Comparison of ENCODE assay signal across 1 cellular context in the genomic region with DNA sequence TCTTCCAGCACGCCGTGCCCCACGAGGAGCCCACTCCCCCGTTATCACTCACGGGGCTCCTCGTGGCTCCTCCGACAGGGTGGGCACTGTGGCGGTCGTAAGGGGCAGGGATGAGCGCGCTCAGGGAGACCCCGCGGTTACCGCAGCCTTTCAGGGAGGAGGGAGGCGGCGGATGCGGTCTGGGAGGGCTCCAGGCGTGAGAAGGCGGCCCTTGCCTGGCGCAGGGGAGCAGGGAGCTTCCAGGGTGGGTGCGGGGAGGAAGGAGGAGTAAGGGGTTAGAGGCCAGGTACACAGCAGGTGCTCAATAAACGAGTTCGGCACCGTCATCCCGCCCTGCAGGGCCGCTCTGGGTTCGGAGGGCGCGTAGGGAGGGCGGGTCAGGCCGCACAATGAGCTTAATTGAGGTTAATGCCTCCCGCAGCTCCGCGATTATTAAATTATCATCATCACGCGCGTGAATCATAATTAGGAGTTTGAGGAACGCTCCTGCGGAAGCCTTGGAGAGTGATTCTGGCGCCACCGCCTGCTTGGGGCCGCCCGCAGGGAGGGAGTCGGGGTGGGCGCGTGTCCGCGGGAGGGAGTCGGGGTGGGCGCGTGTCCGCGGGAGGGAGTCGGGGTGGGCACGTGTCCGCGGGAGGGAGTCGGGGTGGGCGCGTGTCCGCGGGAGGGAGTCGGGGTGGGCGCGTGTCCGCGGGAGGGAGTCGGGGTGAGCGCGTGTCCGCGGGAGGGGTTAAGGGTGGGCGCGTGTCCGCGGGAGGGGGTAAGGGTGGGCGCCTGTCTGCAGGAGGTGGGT.
TF ChIP-seq lines count a peak whose summit lies in the region.

No MANE protein-coding gene starts in this region.

TF ChIP-seq in K562, 482 proteins besides CTCF, POLR2A, EP300 and RAD21 (continued from another document):
- TF ChIP-seq, protein P1, sequence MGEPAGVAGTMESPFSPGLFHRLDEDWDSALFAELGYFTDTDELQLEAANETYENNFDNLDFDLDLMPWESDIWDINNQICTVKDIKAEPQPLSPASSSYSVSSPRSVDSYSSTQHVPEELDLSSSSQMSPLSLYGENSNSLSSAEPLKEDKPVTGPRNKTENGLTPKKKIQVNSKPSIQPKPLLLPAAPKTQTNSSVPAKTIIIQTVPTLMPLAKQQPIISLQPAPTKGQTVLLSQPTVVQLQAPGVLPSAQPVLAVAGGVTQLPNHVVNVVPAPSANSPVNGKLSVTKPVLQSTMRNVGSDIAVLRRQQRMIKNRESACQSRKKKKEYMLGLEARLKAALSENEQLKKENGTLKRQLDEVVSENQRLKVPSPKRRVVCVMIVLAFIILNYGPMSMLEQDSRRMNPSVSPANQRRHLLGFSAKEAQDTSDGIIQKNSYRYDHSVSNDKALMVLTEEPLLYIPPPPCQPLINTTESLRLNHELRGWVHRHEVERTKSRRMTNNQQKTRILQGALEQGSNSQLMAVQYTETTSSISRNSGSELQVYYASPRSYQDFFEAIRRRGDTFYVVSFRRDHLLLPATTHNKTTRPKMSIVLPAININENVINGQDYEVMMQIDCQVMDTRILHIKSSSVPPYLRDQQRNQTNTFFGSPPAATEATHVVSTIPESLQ (CRISPR knock-in tag; IDR thresholded peaks at IDR 0.05): no peak
- TF ChIP-seq, protein P2, sequence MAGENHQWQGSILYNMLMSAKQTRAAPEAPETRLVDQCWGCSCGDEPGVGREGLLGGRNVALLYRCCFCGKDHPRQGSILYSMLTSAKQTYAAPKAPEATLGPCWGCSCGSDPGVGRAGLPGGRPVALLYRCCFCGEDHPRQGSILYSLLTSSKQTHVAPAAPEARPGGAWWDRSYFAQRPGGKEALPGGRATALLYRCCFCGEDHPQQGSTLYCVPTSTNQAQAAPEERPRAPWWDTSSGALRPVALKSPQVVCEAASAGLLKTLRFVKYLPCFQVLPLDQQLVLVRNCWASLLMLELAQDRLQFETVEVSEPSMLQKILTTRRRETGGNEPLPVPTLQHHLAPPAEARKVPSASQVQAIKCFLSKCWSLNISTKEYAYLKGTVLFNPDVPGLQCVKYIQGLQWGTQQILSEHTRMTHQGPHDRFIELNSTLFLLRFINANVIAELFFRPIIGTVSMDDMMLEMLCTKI (IDR thresholded peaks at IDR 0.05; ENCODE audit: partially characterized antibody): no peak
- TF ChIP-seq HNRNPLL (IDR thresholded peaks at IDR 0.05; ENCODE audit: low read depth, low read length, poor library complexity, severe bottlenecking) (no peak), EWSR1 (IDR thresholded peaks at IDR 0.05; ENCODE audit: borderline replicate concordance, low read depth, partially characterized antibody) (no peak), E2F6 (IDR thresholded peaks at IDR 0.05; ENCODE audit: borderline replicate concordance in 1 of 2, extremely low read depth in 1 of 2, insufficient read depth in 1 of 2, insufficient read length in 1 of 2, low read depth in 1 of 2, low read length in 1 of 2, poor library complexity in 1 of 2, severe bottlenecking in 1 of 2) (peak in 1 of 2 experiments; percentile 34), NR2F6 (CRISPR knock-in tag; IDR thresholded peaks at IDR 0.05) (no peak), ZNF282 (CRISPR knock-in tag; IDR thresholded peaks at IDR 0.05) (no peak), NFXL1 (CRISPR knock-in tag; IDR thresholded peaks at IDR 0.05) (no peak), SMARCC2 (IDR thresholded peaks at IDR 0.05; ENCODE audit: low read depth) (no peak)
